In genomic region chr10:105611244-105611798, GRCh38 we compare ENCODE assay signal across 18 cellular contexts.
"Had no signal": no experiment of that assay in that cellular context is flagged by ENCODE, and none has a peak within 500 bp of the region (broad histone marks: within the 10 kb centered on the region; RNA-seq: fewer than 3 reads in every experiment).

No MANE protein-coding gene starts in this region.

- H3K36me3 ChIP-seq: heart right ventricle, lower lobe of right lung, prostate gland, right lobe of liver, stomach, thoracic aorta, transverse colon had no signal

- H3K4me1 ChIP-seq: heart right ventricle, lower lobe of right lung, parathyroid adenoma, prostate gland, right lobe of liver, stomach had no signal

- H3K27ac ChIP-seq: heart right ventricle, lower lobe of right lung, parathyroid adenoma, prostate gland, right lobe of liver, thoracic aorta, transverse colon had no signal

- H3K9me3 ChIP-seq: lower lobe of right lung, prostate gland, right lobe of liver, thoracic aorta had no signal

- H3K4me3 ChIP-seq: heart right ventricle, lower lobe of right lung, prostate gland, right lobe of liver, stomach, thoracic aorta, transverse colon had no signal

- ATAC-seq: esophagus mucosa, left lobe of liver, lower lobe of right lung, right lobe of liver had no signal

- H3K27me3 ChIP-seq: heart right ventricle, right lobe of liver, stomach, transverse colon had no signal

- DNase-seq: effector memory CD4-positive, alpha-beta T cell; heart right ventricle; hypothalamus; kidney glomerular epithelial cell; lower lobe of right lung; midbrain; naive B cell; occipital lobe; right lobe of liver; stimulated activated naive CD4-positive, alpha-beta T cell; stomach; substantia nigra; transverse colon had no signal
